ENCODE assay signal across 11 cellular contexts in the genomic region with DNA sequence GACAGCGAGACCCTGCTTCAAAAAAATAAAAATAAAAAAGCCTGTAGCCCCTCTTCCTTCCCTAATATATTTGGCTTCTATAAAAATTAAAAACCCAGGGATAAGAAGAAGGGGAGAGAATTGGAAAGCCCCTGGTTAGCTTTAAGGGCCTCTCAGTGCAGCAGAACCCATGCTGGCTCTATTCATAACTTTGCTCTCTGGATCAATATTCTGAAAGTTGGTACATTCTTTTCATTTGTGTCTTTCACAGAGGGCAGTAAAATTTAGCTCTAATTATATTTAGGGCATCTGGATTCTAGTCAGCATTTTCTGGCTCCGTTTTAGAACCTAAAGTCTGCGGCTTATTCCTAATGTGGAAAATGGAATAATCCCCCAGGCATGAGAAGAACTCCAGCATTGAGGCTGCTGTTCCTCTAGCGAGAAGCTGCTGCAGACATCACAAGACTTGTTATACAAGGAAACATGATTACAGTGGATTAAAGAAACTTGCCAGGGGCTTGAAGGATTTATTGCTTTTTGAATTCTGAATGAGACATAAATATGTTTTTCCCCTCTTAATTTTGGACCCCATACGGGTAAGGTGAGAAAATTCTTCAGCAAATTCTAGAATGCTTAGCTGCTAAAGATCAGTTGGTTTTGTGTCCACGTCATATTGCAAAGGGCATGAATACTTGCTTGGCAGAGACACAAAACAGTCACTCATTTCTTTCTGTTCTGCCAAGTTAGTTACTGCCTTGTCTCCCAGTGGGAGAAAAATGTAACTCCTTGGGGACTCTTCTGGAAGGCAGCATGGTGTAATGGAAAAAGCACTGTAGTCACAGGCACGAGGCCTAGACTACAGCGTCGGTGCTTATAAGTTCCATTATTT.
DNase-seq lines count a peak whose midpoint lies in the region; TF ChIP-seq lines count a peak whose summit lies in the region.
"Had no signal": no experiment of that assay in that cellular context is flagged by ENCODE, and none has a peak within 500 bp of the region (broad histone marks: within the 10 kb centered on the region; RNA-seq: fewer than 3 reads in every experiment).

No MANE protein-coding gene starts in this region.

- H3K9me3 Mint-ChIP-seq in progenitor cell of endocrine pancreas (ENCODE audit: low read depth) = no peaks in the 10 kb centered on the region

- H3F3A ChIP-seq in smooth muscle cell (ENCODE audit: low read depth) = peaks cover 16% of the 10 kb centered on the region

- in situ Hi-C loops in HAP-1 (cut with MboI; ENCODE audit: low sequenced_read_pairs) = no loop called here

- no peaks in the 10 kb centered on the region for H3K27me3 Mint-ChIP-seq in progenitor cell of endocrine pancreas

- no peaks in the 10 kb centered on the region for H3K4me1 Mint-ChIP-seq in progenitor cell of endocrine pancreas (ENCODE audit: low read depth)

- H3K9me3 ChIP-seq in HAP-1 (no peaks in the 10 kb centered on the region), smooth muscle cell (replicated peaks; ENCODE audit: low read depth) (no peaks in the 10 kb centered on the region)
- H3K9me3 ChIP-seq: neutrophil had no signal

- H3K36me3 ChIP-seq in HAP-1 (replicated peaks) (no peaks in the 10 kb centered on the region), smooth muscle cell (ENCODE audit: low read depth) (no peaks in the 10 kb centered on the region)

- TF ChIP-seq CTCF in smooth muscle cell (IDR thresholded peaks at IDR 0.05; ENCODE audit: borderline replicate concordance, insufficient read depth, poor library complexity, severe bottlenecking) = no peak
- TF ChIP-seq CTCF in progenitor cell of endocrine pancreas (IDR thresholded peaks at IDR 0.05; ENCODE audit: unreplicated experiment) = no peak

- H3K9ac ChIP-seq in smooth muscle cell (ENCODE audit: low read depth) = peak overlapping the region; percentile 75

- no peak overlapping the region for H3K4me3 ChIP-seq in HAP-1
- H3K4me3 ChIP-seq in smooth muscle cell = no peak overlapping the region

- no peak overlapping the region for H2AFZ ChIP-seq in smooth muscle cell (ENCODE audit: low read depth)

- H3K27me3 ChIP-seq in HAP-1 (ENCODE audit: low read depth) (no peaks in the 10 kb centered on the region), smooth muscle cell (ENCODE audit: low read depth) (no peaks in the 10 kb centered on the region)
- H3K27me3 ChIP-seq: neutrophil had no signal

- H3K79me2 ChIP-seq in smooth muscle cell (ENCODE audit: low read depth) = no peaks in the 10 kb centered on the region

- H3K36me3 Mint-ChIP-seq in progenitor cell of endocrine pancreas (ENCODE audit: insufficient read depth) = no peaks in the 10 kb centered on the region

- H3K4me3 Mint-ChIP-seq in progenitor cell of endocrine pancreas (ENCODE audit: low read depth) = no peak overlapping the region

- H4K20me1 ChIP-seq in smooth muscle cell (ENCODE audit: low read depth) = no peaks in the 10 kb centered on the region

- 23% methylated on average over 9 of the region's 9 CpGs for WGBS in smooth muscle cell (ENCODE audit: low lambda C conversion rate)

- peak overlapping the region; percentile 95 for H3K27ac ChIP-seq in smooth muscle cell (ENCODE audit: low read depth)
- H3K27ac ChIP-seq: neutrophil had no signal

- H3K27ac Mint-ChIP-seq in progenitor cell of endocrine pancreas = no peak overlapping the region

- H3K4me2 ChIP-seq in smooth muscle cell = peak overlapping the region; percentile 75

- peaks cover 20% of the 10 kb centered on the region for H3K4me1 ChIP-seq in HAP-1
- H3K4me1 ChIP-seq in smooth muscle cell (ENCODE audit: low read depth) = peaks cover 21% of the 10 kb centered on the region

- DNase-seq in HAP-1 (ENCODE audit: low spot score in 2 of 2) (peak; percentile 37 to 40), cerebellar cortex (ENCODE audit: low spot score) (peak; percentile 16), islet precursor cell (peak; percentile 18), smooth muscle cell (lab: John Stamatoyannopoulos, UW; ENCODE audit: unreplicated experiment) (no peak), glomerular visceral epithelial cell (ENCODE audit: extremely low spot score) (no peak), progenitor cell of endocrine pancreas (ENCODE audit: low spot score, unreplicated experiment) (no peak), retina (no peak)
- no peak for DNase-seq in stimulated activated CD4-positive, alpha-beta T cell treated with anti-CD3 and anti-CD28 coated beads, Interleukin-2, amount 100 ng/mL, for 48 hours
- DNase-seq: SIG-M5; stimulated activated naive CD4-positive, alpha-beta T cell had no signal

Comparison
In these comparisons a context has a peak if more than half of its experiments do, and no peak if none do; other contexts are left out.
1. DNase-seq: peak in HAP-1 (2 of 2), cerebellar cortex (single experiment) and islet precursor cell (single experiment); none in smooth muscle cell (single experiment), glomerular visceral epithelial cell (single experiment), progenitor cell of endocrine pancreas (single experiment), retina (single experiment) and stimulated activated CD4-positive, alpha-beta T cell treated with anti-CD3 and anti-CD28 coated beads, Interleukin-2, amount 100 ng/mL, for 48 hours (0 of 2).